Comparison of ENCODE assay signal across 8 cellular contexts in genomic region chr1:174022080-174022975, GRCh38. TPM values are rescaled to one million over a fixed set of nuclear protein-coding genes. Genes with fewer than 3 reads are reported as not detected.
A peak's percentile ranks its signal among the peaks of the same experiment; 100 is the strongest.
DNase-seq lines count a peak whose midpoint lies in the region; ATAC-seq and TF ChIP-seq lines count a peak whose summit lies in the region.

TSS of gene RC3H1 (minus strand) at chr1:174022357. CDS start at chr1:173992985, 29,372 bp downstream.

- CTCF ChIA-PET in Panc1 (lab: Charles Lee) = interaction anchor here (0.6 kb wide), 1 partner anchor 131 kb away, joined by 4 read pairs; no protein-coding TSS in a partner anchor

- ATAC-seq in GM21529 (IDR thresholded peaks at IDR 0.05; ENCODE audit: unreplicated experiment) (peak; percentile 92), Panc1 (peak; percentile 95)

- H3K4me1 ChIP-seq in Panc1 (ENCODE audit: control insufficient read depth, insufficient read depth, low read length) (peaks cover 33% of the 10 kb centered on the region), muscle layer of colon (ENCODE audit: insufficient read depth, low read length) (peaks cover 37% of the 10 kb centered on the region)

- peaks cover 12% of the 10 kb centered on the region for H3K36me3 ChIP-seq in Panc1 (ENCODE audit: control insufficient read depth, insufficient read depth, low read length)
- no peaks in the 10 kb centered on the region for H3K36me3 ChIP-seq in muscle layer of colon (ENCODE audit: insufficient read depth, low read length)

- H3K4me1 Mint-ChIP-seq in IgD-negative memory B cell = peaks cover 26 to 35% (median 26%) of the 10 kb centered on the region in 3 donors
- peaks cover 45% of the 10 kb centered on the region for H3K4me1 Mint-ChIP-seq in activated T-cell treated with anti-CD3 and anti-CD28 coated beads, Interleukin-2, amount 50 U/mL, for 24 hours (ENCODE audit: low read depth)

- H3K9me3 ChIP-seq in Panc1 (ENCODE audit: control insufficient read depth, insufficient read depth, low read depth, low read length) = no peaks in the 10 kb centered on the region
- H3K9me3 ChIP-seq in muscle layer of colon (ENCODE audit: low read length) = no peaks in the 10 kb centered on the region

- intact Hi-C loops in Panc1 (cut with micrococcal nuclease; ENCODE audit: unreplicated experiment) = no loop called here

- H3K27me3 ChIP-seq in Panc1 (ENCODE audit: control insufficient read depth, insufficient read depth, low read length) (no peaks in the 10 kb centered on the region), muscle layer of colon (ENCODE audit: control insufficient read depth in 1 of 2, insufficient read depth in 2 of 2, low read length in 2 of 2) (no peaks in the 10 kb centered on the region)

- POLR2A ChIA-PET in Panc1 (lab: Charles Lee) = interaction anchor here (0.7 kb wide), 1 partner anchor 15 kb away, joined by 3 read pairs; no protein-coding TSS in a partner anchor

- H3K27ac ChIP-seq in Panc1 (ENCODE audit: low read length) (peak within 1 kb of the TSS; percentile 99), muscle layer of colon (ENCODE audit: low read depth, low read length) (peak within 1 kb of the TSS; percentile 93)

- peak; percentile 89 for TF ChIP-seq POLR2A in erythroblast (IDR thresholded peaks at IDR 0.05; ENCODE audit: low read length)

- TF ChIP-seq CTCF in Panc1 (IDR thresholded peaks at IDR 0.05) = no peak

- H3K9me3 Mint-ChIP-seq in IgD-negative memory B cell = no peaks in the 10 kb centered on the region
- H3K9me3 Mint-ChIP-seq in activated T-cell treated with anti-CD3 and anti-CD28 coated beads, Interleukin-2, amount 50 U/mL, for 24 hours = no peaks in the 10 kb centered on the region

- H3K27ac Mint-ChIP-seq in IgD-negative memory B cell = peak within 1 kb of the TSS; percentile 96 to 99 (median 99)
- peak within 1 kb of the TSS; percentile 95 for H3K27ac Mint-ChIP-seq in activated T-cell treated with anti-CD3 and anti-CD28 coated beads, Interleukin-2, amount 50 U/mL, for 24 hours

- H3K4me3 Mint-ChIP-seq in IgD-negative memory B cell = peak within 1 kb of the TSS; percentile 94 to 100 (median 100)
- H3K4me3 Mint-ChIP-seq in activated T-cell treated with anti-CD3 and anti-CD28 coated beads, Interleukin-2, amount 50 U/mL, for 24 hours = peak within 1 kb of the TSS; percentile 93

- peaks cover under 1% of the 10 kb centered on the region for H3K36me3 Mint-ChIP-seq in IgD-negative memory B cell
- peaks cover 28% of the 10 kb centered on the region for H3K36me3 Mint-ChIP-seq in activated T-cell treated with anti-CD3 and anti-CD28 coated beads, Interleukin-2, amount 50 U/mL, for 24 hours (ENCODE audit: low read depth)

- H3K27me3 Mint-ChIP-seq in IgD-negative memory B cell = peaks cover 2% of the 10 kb centered on the region
- H3K27me3 Mint-ChIP-seq in activated T-cell treated with anti-CD3 and anti-CD28 coated beads, Interleukin-2, amount 50 U/mL, for 24 hours = no peaks in the 10 kb centered on the region

- in situ Hi-C loops in Panc1 (cut with HindIII; ENCODE audit: low pct_unique_long_range_greater_than_20kb, low sequenced_read_pairs) = no loop called here

- TSS peak; percentile 99 for BruUV-seq in Panc1 (replicated peaks; lab: Mats Ljungman, UMichigan)

- H3K4me3 ChIP-seq in Panc1 (ENCODE audit: low read depth in 2 of 2, low read length in 2 of 2) (peak within 1 kb of the TSS; percentile 83 to 92), muscle layer of colon (ENCODE audit: low read depth in 1 of 2, low read length in 2 of 2) (peak within 1 kb of the TSS; percentile 90 to 97)

- DNase-seq in DMS153 (lab: John Stamatoyannopoulos, UW) (peak; percentile 81), Panc1 (ENCODE audit: low read depth, low spot score) (no peak), erythroblast (lab: John Stamatoyannopoulos, UW) (peak; percentile 91 to 95)
- DNase-seq in activated T-cell treated with anti-CD3 and anti-CD28 coated beads, Interleukin-2, amount 50 U/mL, for 24 hours = peak; percentile 93
- DNase-seq in stimulated activated CD8-positive, alpha-beta memory T cell treated with anti-CD3 and anti-CD28 coated beads, Interleukin-7, amount 100 ng/mL, for 24 hours (ENCODE audit: low read depth) = peak; percentile 78

- H3K9ac ChIP-seq in muscle layer of colon (ENCODE audit: low read length) = peak within 1 kb of the TSS; percentile 96

RNA-seq across cellular contexts. Expression of gene RC3H1, which starts in this region (rescaled TPM):
- 6.0 TPM for polyA plus RNA-seq in IgD-negative memory B cell
- total RNA-seq in Panc1 (2021; ENCODE audit: unreplicated experiment) = 21.4 TPM
- polyA plus RNA-seq in Panc1 (2012; ENCODE audit: insufficient read length) = 1.7 TPM
